8 cellular contexts compared by ENCODE assay signal in genomic region chr15:68352401-68353062, GRCh38.
DNase-seq lines count a peak whose midpoint lies in the region; ATAC-seq, FAIRE-seq and TF ChIP-seq lines count a peak whose summit lies in the region.

No MANE protein-coding gene starts in this region.

- no peaks in the 10 kb centered on the region for H3K9me3 Mint-ChIP-seq in immature natural killer cell

- H3K4me2 ChIP-seq in mammary epithelial cell (ENCODE audit: insufficient read depth, low read depth, low read length), result peak overlapping the region; percentile 31

- intact Hi-C loops in mammary epithelial cell (cut with micrococcal nuclease) (no loop called here), upper lobe of right lung (cut with DNase I) (no loop called here)

- H3K36me3 ChIP-seq in SK-N-MC (ENCODE audit: insufficient read depth, low read length), result no peaks in the 10 kb centered on the region
- no peaks in the 10 kb centered on the region for H3K36me3 ChIP-seq in mammary epithelial cell (ENCODE audit: insufficient read depth, low read length)
- no peaks in the 10 kb centered on the region for H3K36me3 ChIP-seq in upper lobe of right lung

- H3K4me1 Mint-ChIP-seq in immature natural killer cell, result no peaks in the 10 kb centered on the region

- in situ Hi-C loops in mammary epithelial cell (cut with MboI; ENCODE audit: low sequenced_read_pairs in 2 of 2), result no loop called here

- no peaks in the 10 kb centered on the region for H4K20me1 ChIP-seq in mammary epithelial cell (ENCODE audit: insufficient read depth, low read length)

- WGBS in mammary epithelial cell (ENCODE audit: low coverage, missing lambda C conversion rate), result 21% methylated on average over 10 of the region's 10 CpGs

- BruUV-seq in mammary epithelial cell (replicated peaks; lab: Mats Ljungman, UMichigan), result no TSS peak

- ATAC-seq in upper lobe of right lung, result peak; percentile 62
- ATAC-seq in HG02588 (IDR thresholded peaks at IDR 0.05; ENCODE audit: unreplicated experiment), result no peak

- no peaks in the 10 kb centered on the region for H3K27me3 ChIP-seq in mammary epithelial cell (ENCODE audit: insufficient read depth, low read length)
- no peaks in the 10 kb centered on the region for H3K27me3 ChIP-seq in upper lobe of right lung

- no peaks in the 10 kb centered on the region for H3K9me3 ChIP-seq in SK-N-MC (ENCODE audit: low read depth, low read length)
- peaks cover 5% of the 10 kb centered on the region for H3K9me3 ChIP-seq in mammary epithelial cell (replicated peaks; ENCODE audit: insufficient read depth, low read length)
- no peaks in the 10 kb centered on the region for H3K9me3 ChIP-seq in upper lobe of right lung

- H3K4me1 ChIP-seq in mammary epithelial cell (ENCODE audit: insufficient read depth, low read length), result peaks cover 27% of the 10 kb centered on the region
- peaks cover 9% of the 10 kb centered on the region for H3K4me1 ChIP-seq in upper lobe of right lung

- H3K4me3 ChIP-seq in SK-N-MC (no peak overlapping the region), mammary epithelial cell (replicated peaks in 1 of 3; ENCODE audit: insufficient read depth in 1 of 3, low read depth in 2 of 3, low read length in 3 of 3) (no peak overlapping the region), upper lobe of right lung (no peak overlapping the region)

- no peak overlapping the region for H3K27ac Mint-ChIP-seq in immature natural killer cell

- H3K27me3 Mint-ChIP-seq in immature natural killer cell (ENCODE audit: low read depth in 3 of 3), result peaks cover 0 to 7% (median 2%) of the 10 kb centered on the region in 3 donors

- TF ChIP-seq CTCF in mammary epithelial cell (conservative IDR thresholded peaks at IDR 0.05 in 1 of 2, IDR thresholded peaks at IDR 0.05 in 1 of 2; ENCODE audit: extremely low read depth in 1 of 2, insufficient read depth in 1 of 2, low read depth in 1 of 2, low read length in 2 of 2) (no peak), upper lobe of right lung (IDR thresholded peaks at IDR 0.05) (no peak)

- no peak for TF ChIP-seq POLR2A in H54 (IDR thresholded peaks at IDR 0.05; ENCODE audit: low read depth, low read length)

- DNase-seq in H54 (ENCODE audit: insufficient read length, low spot score), result peak; percentile 59
- DNase-seq in SK-N-MC (ENCODE audit: low read depth, low spot score), result no peak
- DNase-seq in mammary epithelial cell, result peak; percentile 91
- peak; percentile 38 for DNase-seq in mucosa of gallbladder (ENCODE audit: low spot score)
- DNase-seq in upper lobe of right lung, result no peak
- no peak for DNase-seq in NCI-H82 treated with DMSO at 0.1 percent for 48 hours (lab: John Stamatoyannopoulos, UW; ENCODE audit: unreplicated experiment)
- no peak for DNase-seq in immature natural killer cell

- CTCF ChIA-PET in mammary epithelial cell (lab: Charles Lee; ENCODE audit: low non-redundant PET), result interaction anchor here (0.6 kb wide), 1 partner anchor 479 kb away, joined by 4 read pairs; no protein-coding TSS in a partner anchor

- dilution Hi-C loops in mammary epithelial cell (cut with HindIII; ENCODE audit: low sequenced_read_pairs), result no loop called here

- H3K27ac ChIP-seq in SK-N-MC (peak overlapping the region; percentile 34; the same call in 1 of the 2 replicates), mammary epithelial cell (ENCODE audit: insufficient read depth, low read depth, low read length) (peak overlapping the region; percentile 73), upper lobe of right lung (peak overlapping the region; percentile 61)

- no peaks in the 10 kb centered on the region for H3K36me3 Mint-ChIP-seq in immature natural killer cell

- no peak for FAIRE-seq in H54 (lab: Jason Lieb, UNC)

- no peak overlapping the region for H3K4me3 Mint-ChIP-seq in immature natural killer cell

- H3K79me2 ChIP-seq in mammary epithelial cell (ENCODE audit: insufficient read depth, low read length), result no peaks in the 10 kb centered on the region

- no peak overlapping the region for H3K9ac ChIP-seq in SK-N-MC (ENCODE audit: insufficient read length)
- no peak overlapping the region for H3K9ac ChIP-seq in mammary epithelial cell (ENCODE audit: insufficient read depth, low read length)

- peak overlapping the region; percentile 72 for H2AFZ ChIP-seq in mammary epithelial cell (ENCODE audit: low read depth, low read length)

Comparison
In these comparisons a context has a peak if more than half of its experiments do, and no peak if none do; other contexts are left out.
1. DNase-seq: peak in H54 (single experiment), mammary epithelial cell (single experiment) and mucosa of gallbladder (single experiment); none in SK-N-MC (single experiment), upper lobe of right lung (single experiment), NCI-H82 treated with DMSO at 0.1 percent for 48 hours (single experiment) and immature natural killer cell (0 of 3).
2. Peak in every context shown above with its lines, with median percentiles within 50 percentile points of each other: H3K27ac ChIP-seq.